ENCODE assay signal across 14 cellular contexts in genomic region chr2:101064505-101064867, GRCh38.
A peak's percentile ranks its signal among the peaks of the same experiment; 100 is the strongest.
DNase-seq lines count a peak whose midpoint lies in the region; ATAC-seq and TF ChIP-seq lines count a peak whose summit lies in the region.
"Had no signal": no experiment of that assay in that cellular context is flagged by ENCODE, and none has a peak within 500 bp of the region (broad histone marks: within the 10 kb centered on the region; RNA-seq: fewer than 3 reads in every experiment).

No MANE protein-coding gene starts in this region.

- intact Hi-C loops in Right ventricle myocardium inferior (cut with DNase I): loop anchor here (5.0 kb wide), 2 partner anchors 43 to 88 kb away; partner anchors contain the start of gene TBC1D8
- intact Hi-C loops in vagina (cut with DNase I): no loop called here
- intact Hi-C loops in ascending aorta (cut with DNase I): no loop called here
- intact Hi-C loops in posterior vena cava (cut with DNase I): no loop called here

- H3K36me3 ChIP-seq in right atrium auricular region (no peaks in the 10 kb centered on the region), muscle layer of duodenum (ENCODE audit: control insufficient read depth in 1 of 2, insufficient read depth in 2 of 2, low read length in 2 of 2) (no peaks in the 10 kb centered on the region), vagina (no peaks in the 10 kb centered on the region), ascending aorta (no peaks in the 10 kb centered on the region)
- H3K36me3 ChIP-seq: HAP-1 had no signal

- H3K4me3 ChIP-seq in right atrium auricular region (no peak overlapping the region), muscle layer of duodenum (ENCODE audit: low read depth in 1 of 2, low read length in 2 of 2) (no peak overlapping the region), vagina (no peak overlapping the region), ascending aorta (no peak overlapping the region)
- H3K4me3 ChIP-seq: HAP-1 had no signal

- H3K27ac ChIP-seq in right atrium auricular region (peak overlapping the region; percentile 48 to 51), VCaP (peak overlapping the region; percentile 57), muscle layer of duodenum (ENCODE audit: low read length) (peak overlapping the region; percentile 20), vagina (peak overlapping the region; percentile 30), ascending aorta (no peak overlapping the region)

- TF ChIP-seq CTCF in right atrium auricular region (IDR thresholded peaks at IDR 0.05) (no peak), VCaP (conservative IDR thresholded peaks at IDR 0.05) (no peak), vagina (IDR thresholded peaks at IDR 0.05) (no peak), ascending aorta (IDR thresholded peaks at IDR 0.05) (no peak)

- TF ChIP-seq POLR2A in vagina (IDR thresholded peaks at IDR 0.05): no peak

- no peaks in the 10 kb centered on the region for H3K27me3 ChIP-seq in right atrium auricular region
- no peaks in the 10 kb centered on the region for H3K27me3 ChIP-seq in muscle layer of duodenum (ENCODE audit: low read depth, low read length)
- H3K27me3 ChIP-seq in vagina: no peaks in the 10 kb centered on the region
- no peaks in the 10 kb centered on the region for H3K27me3 ChIP-seq in ascending aorta

- H3K9me3 ChIP-seq in right atrium auricular region (no peaks in the 10 kb centered on the region), muscle layer of duodenum (ENCODE audit: control insufficient read depth in 1 of 2, low read length in 2 of 2) (no peaks in the 10 kb centered on the region), vagina (no peaks in the 10 kb centered on the region), ascending aorta (no peaks in the 10 kb centered on the region)
- H3K9me3 ChIP-seq: HAP-1 had no signal

- DNase-seq in right atrium auricular region (ENCODE audit: low spot score) (no peak), Right ventricle myocardium inferior (ENCODE audit: missing footprints) (no peak), vagina (ENCODE audit: extremely low spot score in 2 of 2) (no peak), ascending aorta (ENCODE audit: low spot score in 2 of 2) (no peak), posterior vena cava (ENCODE audit: low spot score) (no peak)
- DNase-seq in activated CD8-positive, alpha-beta memory T cell treated with anti-CD3 and anti-CD28 coated beads, Interleukin-2, amount 50 U/mL, for 4 hours: no peak
- DNase-seq: activated CD4-positive, alpha-beta T cell treated with anti-CD3 and anti-CD28 coated beads for 48 hours; activated T-cell treated with anti-CD3 and anti-CD28 coated beads, Interleukin-2, amount 50 U/mL, for 4 hours; NCI-H187 treated with DMSO at 0.1 percent for 48 hours; stimulated activated CD4-positive, alpha-beta T cell treated with anti-CD3 and anti-CD28 coated beads, Interleukin-4, amount 100 ng/mL, for 24 hours had no signal

- ATAC-seq in Right ventricle myocardium inferior: no peak
- ATAC-seq: activated T-cell treated with anti-CD3 and anti-CD28 coated beads, Interleukin-2, amount 50 U/mL, for 4 hours; stimulated activated effector memory CD8-positive, alpha-beta T cell treated with anti-CD3 and anti-CD28 coated beads, Interleukin-12 subunit alpha, Interleukin-12 subunit beta, amount 100 ng/mL, for 72 hours had no signal

- H3K4me1 ChIP-seq in right atrium auricular region (peaks cover 0 to 32% of the 10 kb centered on the region in 2 donors), muscle layer of duodenum (ENCODE audit: control insufficient read depth in 1 of 2, insufficient read depth in 2 of 2, low read length in 2 of 2) (peaks cover 4 to 5% of the 10 kb centered on the region in 2 donors), vagina (peaks cover 18% of the 10 kb centered on the region), ascending aorta (no peaks in the 10 kb centered on the region)

Comparison
In these comparisons a context has a peak if more than half of its experiments do, and no peak if none do; other contexts are left out.
1. H3K27ac ChIP-seq: peak in right atrium auricular region (2 of 2), VCaP (single experiment), muscle layer of duodenum (single experiment) and vagina (single experiment); none in ascending aorta (0 of 2).